ENCODE assay signal across 35 cellular contexts in genomic region chr16:47072158-47072557, GRCh38.
"Had no signal": no experiment of that assay in that cellular context is flagged by ENCODE, and none has a peak within 500 bp of the region (broad histone marks: within the 10 kb centered on the region; RNA-seq: fewer than 3 reads in every experiment).

No MANE protein-coding gene starts in this region.

- DNase-seq: Karpas-422, Kasumi-1, MG63, MM.1S, MV-4-11, NCI-H1048, NCI-H1092, NCI-H1092 treated with DMSO at 0.1 percent for 48 hours, NCI-H1105, NCI-H1105 treated with DMSO at 0.1 percent for 48 hours, NCI-H1417, NCI-H1417 treated with DMSO at 0.1 percent for 48 hours, NCI-H1436, NCI-H1436 treated with DMSO at 0.1 percent for 48 hours, NCI-H146, NCI-H1694, NCI-H1694 treated with DMSO at 0.1 percent for 48 hours, NCI-H187, NCI-H187 treated with DMSO at 0.1 percent for 48 hours, NCI-H1930, NCI-H2029, NCI-H2029 treated with DMSO at 0.1 percent for 48 hours, NCI-H2081, NCI-H2081 treated with DMSO at 0.1 percent for 48 hours, NCI-H2107, NCI-H2171, NCI-H2171 treated with DMSO at 0.1 percent for 48 hours, NCI-H226, NCI-H345, NCI-H446, NCI-H446 treated with DMSO at 0.1 percent for 48 hours, NCI-H510A, NCI-H510A treated with DMSO at 0.1 percent for 48 hours, NCI-H524, NCI-H524 treated with DMSO at 0.1 percent for 48 hours had no signal

- H3K36me3 ChIP-seq: MG63 had no signal

- H3K27me3 ChIP-seq: MG63 had no signal

- H3K4me3 ChIP-seq: MG63 had no signal
